1 cellular context compared by ENCODE assay signal in the genomic region with DNA sequence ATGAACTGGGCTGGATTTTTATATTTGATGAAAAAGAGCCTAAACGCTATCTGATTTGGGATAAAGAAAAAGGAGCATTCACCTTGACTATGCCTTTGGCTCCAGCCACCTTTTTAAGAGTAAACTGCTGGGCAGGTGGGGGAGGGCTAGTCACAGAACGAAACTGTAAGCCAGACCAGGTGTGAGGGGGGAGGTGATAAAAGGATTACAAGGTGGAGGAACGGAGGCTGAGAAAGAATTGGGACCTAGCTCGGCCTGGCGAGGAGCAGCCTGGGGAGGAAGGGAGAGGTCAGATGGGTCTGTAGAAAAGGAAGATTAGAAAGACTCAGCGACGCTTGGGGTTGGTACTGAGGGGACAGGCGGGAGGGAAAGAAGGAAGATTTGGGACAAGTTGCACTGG.
TF ChIP-seq lines count a peak whose summit lies in the region.

No MANE protein-coding gene starts in this region.

TF ChIP-seq in H1, 55 proteins besides CTCF, POLR2A, EP300 and RAD21:
- TF ChIP-seq TCF12 (IDR thresholded peaks at IDR 0.05; ENCODE audit: low read depth, low read length) (0 out of 2 replicates have a peak, but pooled peaks have one; percentile 78), TAF1 (IDR thresholded peaks at IDR 0.05; ENCODE audit: low read depth, low read length) (0 out of 2 replicates have a peak, but pooled peaks have one; percentile 24)
- TF ChIP-seq, protein P1, sequence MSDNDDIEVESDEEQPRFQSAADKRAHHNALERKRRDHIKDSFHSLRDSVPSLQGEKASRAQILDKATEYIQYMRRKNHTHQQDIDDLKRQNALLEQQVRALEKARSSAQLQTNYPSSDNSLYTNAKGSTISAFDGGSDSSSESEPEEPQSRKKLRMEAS (IDR thresholded peaks at IDR 0.05): 0 out of 2 replicates have a peak, but pooled peaks have one; percentile 4
